1 cellular context compared by ENCODE assay signal in genomic region chr22:32810241-32811133, GRCh38.
TF ChIP-seq lines count a peak whose summit lies in the region.

No MANE protein-coding gene starts in this region.

TF ChIP-seq in HEK293, 187 proteins besides CTCF, POLR2A, EP300 and RAD21 (continued from another document and continues in another):
- TF ChIP-seq ZBTB8A (tag by site-specific recombination; IDR thresholded peaks at IDR 0.05) (peak; percentile 41), ZNF610 (tag by site-specific recombination; IDR thresholded peaks at IDR 0.05; ENCODE audit: borderline replicate concordance) (no peak), ZNF600 (tag by site-specific recombination; IDR thresholded peaks at IDR 0.05) (0 out of 2 replicates have a peak, but pooled peaks have one; percentile 14), ZNF138 (tag by site-specific recombination; IDR thresholded peaks at IDR 0.05; ENCODE audit: borderline replicate concordance) (no peak), ZIC2 (tag by site-specific recombination; IDR thresholded peaks at IDR 0.05) (peak; percentile 86), ZNF341 (tag by site-specific recombination; IDR thresholded peaks at IDR 0.05; ENCODE audit: low read depth) (peak; percentile 36; the same call in 1 of the 2 replicates), ZBTB17 (tag by site-specific recombination; IDR thresholded peaks at IDR 0.05) (peak; percentile 62; the same call in 1 of the 2 replicates), ZBTB7A (tag by site-specific recombination; IDR thresholded peaks at IDR 0.05; ENCODE audit: low read depth) (no peak), ZNF157 (tag by site-specific recombination; IDR thresholded peaks at IDR 0.05) (no peak), HIC1 (tag by site-specific recombination; IDR thresholded peaks at IDR 0.05) (no peak), ZNF354C (tag by site-specific recombination; IDR thresholded peaks at IDR 0.05; ENCODE audit: borderline replicate concordance, low read depth) (no peak), ZNF174 (tag by site-specific recombination; IDR thresholded peaks at IDR 0.05) (no peak), ZBTB21 (tag by site-specific recombination; IDR thresholded peaks at IDR 0.05) (no peak), ZNF768 (tag by site-specific recombination; IDR thresholded peaks at IDR 0.05) (no peak), GLIS1 (tag by site-specific recombination; IDR thresholded peaks at IDR 0.05) (no peak), ZNF837 (tag by site-specific recombination; IDR thresholded peaks at IDR 0.05) (no peak), ZNF792 (tag by site-specific recombination; IDR thresholded peaks at IDR 0.05) (no peak), ZBTB26 (tag by site-specific recombination; optimal IDR thresholded peaks at IDR 0.05) (no peak), ZBTB11 (tag by site-specific recombination; conservative IDR thresholded peaks at IDR 0.05; ENCODE audit: low read depth) (no peak), ZNF169 (tag by site-specific recombination; IDR thresholded peaks at IDR 0.05) (no peak), ZNF449 (tag by site-specific recombination; IDR thresholded peaks at IDR 0.05) (no peak), OSR2 (tag by site-specific recombination; IDR thresholded peaks at IDR 0.05) (peak; percentile 50), GLI2 (tag by site-specific recombination; IDR thresholded peaks at IDR 0.05; ENCODE audit: borderline replicate concordance, low read depth) (no peak), ZNF140 (tag by site-specific recombination; IDR thresholded peaks at IDR 0.05) (no peak), ZNF280D (tag by site-specific recombination; IDR thresholded peaks at IDR 0.05) (no peak), ZBTB1 (tag by site-specific recombination; IDR thresholded peaks at IDR 0.05) (no peak), ZNF2 (tag by site-specific recombination; IDR thresholded peaks at IDR 0.05) (no peak), ZNF664 (tag by site-specific recombination; IDR thresholded peaks at IDR 0.05) (no peak), ZEB2 (tag by site-specific recombination; IDR thresholded peaks at IDR 0.05) (no peak), TRIM28 (IDR thresholded peaks at IDR 0.05; ENCODE audit: borderline replicate concordance, low read length) (peak; percentile 84; the same call in 1 of the 2 replicates), MZF1 (tag by site-specific recombination; IDR thresholded peaks at IDR 0.05; ENCODE audit: borderline replicate concordance) (peak; percentile 37; the same call in 1 of the 2 replicates), ZNF518A (tag by site-specific recombination; conservative IDR thresholded peaks at IDR 0.05; ENCODE audit: low read depth) (no peak), ZNF280C (tag by site-specific recombination; IDR thresholded peaks at IDR 0.05) (no peak), SP3 (tag by site-specific recombination; IDR thresholded peaks at IDR 0.05) (no peak)
